ENCODE assay signal across 11 cellular contexts in the genomic region with DNA sequence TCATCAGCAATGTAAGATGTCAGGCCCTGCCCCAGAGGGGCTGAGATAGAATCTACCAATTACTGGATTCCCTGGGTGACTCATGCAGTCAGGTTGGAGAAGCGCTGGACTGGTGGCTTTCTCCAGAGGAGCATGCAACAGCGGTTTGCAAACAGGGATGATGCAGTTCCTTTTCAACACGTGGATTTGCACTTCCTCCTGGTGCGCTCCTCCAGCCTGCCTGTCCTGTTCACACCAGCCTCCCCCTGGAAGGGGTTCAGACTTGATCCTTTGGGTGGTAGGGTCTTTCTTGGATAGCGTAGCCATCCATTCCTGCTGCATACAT.
A peak's percentile ranks its signal among the peaks of the same experiment; 100 is the strongest.
DNase-seq lines count a peak whose midpoint lies in the region; ATAC-seq and TF ChIP-seq lines count a peak whose summit lies in the region.
"Had no signal": no experiment of that assay in that cellular context is flagged by ENCODE, and none has a peak within 500 bp of the region (broad histone marks: within the 10 kb centered on the region; RNA-seq: fewer than 3 reads in every experiment).

No MANE protein-coding gene starts in this region.

- H3K4me1 ChIP-seq in HEK293 (ENCODE audit: control insufficient read depth, insufficient read depth, low read length) (peaks cover 5% of the 10 kb centered on the region; the same call in 1 of the 2 replicates), SK-N-SH (ENCODE audit: control insufficient read depth in 1 of 2, insufficient read depth in 2 of 2, low read depth in 1 of 2, low read length in 1 of 2) (peaks cover 6 to 19% of the 10 kb centered on the region in 2 experiments; a peak in 2 of 4 replicates)

- ATAC-seq in HG02973 (IDR thresholded peaks at IDR 0.05; ENCODE audit: unreplicated experiment), result no peak
- ATAC-seq: GM12878 had no signal

- no peak overlapping the region for H3K9ac ChIP-seq in SK-N-SH

- H3K9me3 Mint-ChIP-seq in activated CD4-positive, alpha-beta T cell treated with anti-CD3 and anti-CD28 coated beads, Interleukin-2, amount 10 ng/mL, durations not matched to agents 7 days and 5 days, result no peaks in the 10 kb centered on the region

- no peaks in the 10 kb centered on the region for H3K36me3 Mint-ChIP-seq in activated CD4-positive, alpha-beta T cell treated with anti-CD3 and anti-CD28 coated beads, Interleukin-2, amount 10 ng/mL, durations not matched to agents 7 days and 5 days (ENCODE audit: low read depth)

- DNase-seq in A172 (ENCODE audit: low spot score), result peak; percentile 70
- DNase-seq in SK-N-SH, result peak; percentile 68
- DNase-seq in kidney tubule cell (ENCODE audit: low spot score), result peak; percentile 88
- DNase-seq in GDM1 (lab: John Stamatoyannopoulos, UW), result no peak
- DNase-seq in GM13977 (ENCODE audit: low spot score), result no peak
- no peak for DNase-seq in activated CD4-positive, alpha-beta T cell treated with anti-CD3 and anti-CD28 coated beads, Interleukin-2, amount 10 ng/mL, durations not matched to agents 7 days and 5 days
- DNase-seq: WERI-Rb-1 had no signal

- no peaks in the 10 kb centered on the region for H3K9me2 ChIP-seq in SK-N-SH

- no peak overlapping the region for H3K27ac Mint-ChIP-seq in activated CD4-positive, alpha-beta T cell treated with anti-CD3 and anti-CD28 coated beads, Interleukin-2, amount 10 ng/mL, durations not matched to agents 7 days and 5 days

- H3K27ac ChIP-seq in HEK293 (ENCODE audit: extremely low read depth, low read depth, low read length) (no peak overlapping the region), SK-N-SH (ENCODE audit: low read depth in 2 of 2, low read length in 1 of 2) (peak overlapping the region in 1 of 2 experiments; percentile 32; a peak in 1 of 4 replicates)
- H3K27ac ChIP-seq: WERI-Rb-1 had no signal

- in situ Hi-C loops in GM13977 (cut with MboI; ENCODE audit: low pct_unique_long_range_greater_than_20kb, low sequenced_read_pairs, unreplicated experiment), result no loop called here

- no peaks in the 10 kb centered on the region for H4K20me1 ChIP-seq in SK-N-SH (ENCODE audit: insufficient read depth)

- H3K36me3 ChIP-seq in HEK293 (ENCODE audit: control insufficient read depth in 2 of 2, insufficient read depth in 1 of 2, low read length in 2 of 2), result no peaks in the 10 kb centered on the region
- no peaks in the 10 kb centered on the region for H3K36me3 ChIP-seq in SK-N-SH (replicated peaks in 1 of 2; ENCODE audit: control insufficient read depth in 1 of 2, insufficient read depth in 2 of 2, low read length in 1 of 2)
- H3K36me3 ChIP-seq: WERI-Rb-1 had no signal

- H3K4me3 Mint-ChIP-seq in activated CD4-positive, alpha-beta T cell treated with anti-CD3 and anti-CD28 coated beads, Interleukin-2, amount 10 ng/mL, durations not matched to agents 7 days and 5 days, result no peak overlapping the region

- H3K4me2 ChIP-seq in SK-N-SH, result peak overlapping the region; percentile 53; the same call in 1 of the 2 replicates

- no peaks in the 10 kb centered on the region for H3K4me1 Mint-ChIP-seq in activated CD4-positive, alpha-beta T cell treated with anti-CD3 and anti-CD28 coated beads, Interleukin-2, amount 10 ng/mL, durations not matched to agents 7 days and 5 days

- TF ChIP-seq EP300 in SK-N-SH (IDR thresholded peaks at IDR 0.05; ENCODE audit: borderline replicate concordance in 1 of 2, low read depth in 1 of 2, low read length in 1 of 2), result no peak; a peak in 1 of 4 replicates

- POLR2A ChIA-PET in HEK293 (lab: Yijun Ruan, JAX) (interaction anchor here (0.9 kb wide), 1 partner anchor 20 kb away, joined by 3 read pairs; no protein-coding TSS in a partner anchor), SK-N-SH (lab: Yijun Ruan, JAX) (no interaction called here)
- POLR2A ChIA-PET in activated CD4-positive, alpha-beta T cell treated with anti-CD3 and anti-CD28 coated beads, Interleukin-2, amount 10 ng/mL, durations not matched to agents 7 days and 5 days (lab: Charles Lee), result no interaction called here

- no peaks in the 10 kb centered on the region for H3K9me3 ChIP-seq in HEK293 (ENCODE audit: control insufficient read depth, insufficient read depth, low read depth, low read length)
- no peaks in the 10 kb centered on the region for H3K9me3 ChIP-seq in SK-N-SH

- no peak for TF ChIP-seq RAD21 in SK-N-SH (IDR thresholded peaks at IDR 0.05; ENCODE audit: low read length)

- peaks cover 15% of the 10 kb centered on the region for H3F3A ChIP-seq in SK-N-SH (replicated peaks; ENCODE audit: insufficient read depth)

- peaks cover 4% of the 10 kb centered on the region for H3K27me3 Mint-ChIP-seq in activated CD4-positive, alpha-beta T cell treated with anti-CD3 and anti-CD28 coated beads, Interleukin-2, amount 10 ng/mL, durations not matched to agents 7 days and 5 days

- 33% methylated on average over 3 of the region's 5 CpGs for WGBS in SK-N-SH (ENCODE audit: low lambda C conversion rate)

- CTCF ChIA-PET in HEK293 (lab: Yijun Ruan, JAX), result interaction anchor here (0.7 to 0.9 kb wide), 2 partner anchors 21 to 562 kb away, joined by 3 to 4 read pairs; no protein-coding TSS in a partner anchor
- CTCF ChIA-PET in SK-N-SH (lab: Yijun Ruan, JAX), result interaction anchor here (0.9 to 1.5 kb wide), 4 partner anchors 11 to 119 kb away, joined by 3 to 5 read pairs (median 3); no protein-coding TSS in a partner anchor
- CTCF ChIA-PET in activated CD4-positive, alpha-beta T cell treated with anti-CD3 and anti-CD28 coated beads, Interleukin-2, amount 10 ng/mL, durations not matched to agents 7 days and 5 days (lab: Charles Lee), result no interaction called here

- no peak overlapping the region for H3K4me3 ChIP-seq in HEK293 (ENCODE audit: low read depth, low read length)
- H3K4me3 ChIP-seq in SK-N-SH (ENCODE audit: low read depth in 2 of 2, low read length in 1 of 2), result no peak overlapping the region
- H3K4me3 ChIP-seq: GM12878, lung had no signal

- no peak overlapping the region; the same call in 1 of the 2 replicates for H2AFZ ChIP-seq in SK-N-SH (ENCODE audit: low read depth)

- TF ChIP-seq CTCF in HEK293 (tag by site-specific recombination; IDR thresholded peaks at IDR 0.05) (no peak), SK-N-SH (IDR thresholded peaks at IDR 0.05) (no peak), GM13977 (IDR thresholded peaks at IDR 0.05; ENCODE audit: extremely low read depth, insufficient read depth, missing control alignments) (no peak)

- no peaks in the 10 kb centered on the region for H3K79me2 ChIP-seq in SK-N-SH (ENCODE audit: insufficient read depth)

- H3K27me3 ChIP-seq in SK-N-SH (ENCODE audit: insufficient read depth), result no peaks in the 10 kb centered on the region

TF ChIP-seq in HEK293, 187 proteins besides CTCF, POLR2A, EP300 and RAD21 (continues in another document):
- TF ChIP-seq ZNF768 (tag by site-specific recombination; IDR thresholded peaks at IDR 0.05) (no peak), ZNF121 (tag by site-specific recombination; IDR thresholded peaks at IDR 0.05) (no peak), ZNF623 (tag by site-specific recombination; IDR thresholded peaks at IDR 0.05) (no peak), SCRT2 (tag by site-specific recombination; IDR thresholded peaks at IDR 0.05) (peak; percentile 96), ZEB2 (tag by site-specific recombination; IDR thresholded peaks at IDR 0.05) (no peak), ZNF112 (tag by site-specific recombination; IDR thresholded peaks at IDR 0.05) (no peak), ZNF404 (tag by site-specific recombination; IDR thresholded peaks at IDR 0.05) (no peak), ZNF76 (tag by site-specific recombination; IDR thresholded peaks at IDR 0.05; ENCODE audit: borderline replicate concordance, low read depth) (no peak), ZXDB (tag by site-specific recombination; IDR thresholded peaks at IDR 0.05) (no peak), ZNF16 (tag by site-specific recombination; IDR thresholded peaks at IDR 0.05; ENCODE audit: low read depth) (no peak)
- TF ChIP-seq, protein P1, sequence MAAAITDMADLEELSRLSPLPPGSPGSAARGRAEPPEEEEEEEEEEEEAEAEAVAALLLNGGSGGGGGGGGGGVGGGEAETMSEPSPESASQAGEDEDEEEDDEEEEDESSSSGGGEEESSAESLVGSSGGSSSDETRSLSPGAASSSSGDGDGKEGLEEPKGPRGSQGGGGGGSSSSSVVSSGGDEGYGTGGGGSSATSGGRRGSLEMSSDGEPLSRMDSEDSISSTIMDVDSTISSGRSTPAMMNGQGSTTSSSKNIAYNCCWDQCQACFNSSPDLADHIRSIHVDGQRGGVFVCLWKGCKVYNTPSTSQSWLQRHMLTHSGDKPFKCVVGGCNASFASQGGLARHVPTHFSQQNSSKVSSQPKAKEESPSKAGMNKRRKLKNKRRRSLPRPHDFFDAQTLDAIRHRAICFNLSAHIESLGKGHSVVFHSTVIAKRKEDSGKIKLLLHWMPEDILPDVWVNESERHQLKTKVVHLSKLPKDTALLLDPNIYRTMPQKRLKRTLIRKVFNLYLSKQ (tag by site-specific recombination; IDR thresholded peaks at IDR 0.05; ENCODE audit: borderline replicate concordance), result no peak

TF ChIP-seq in SK-N-SH, 30 proteins besides CTCF, POLR2A, EP300 and RAD21 (continues in another document):
- TF ChIP-seq YY1 (IDR thresholded peaks at IDR 0.05; ENCODE audit: low read depth), result no peak
- no peak for TF ChIP-seq NRF1 (IDR thresholded peaks at IDR 0.05; ENCODE audit: low read depth, low read length)
- TF ChIP-seq, protein P2, sequence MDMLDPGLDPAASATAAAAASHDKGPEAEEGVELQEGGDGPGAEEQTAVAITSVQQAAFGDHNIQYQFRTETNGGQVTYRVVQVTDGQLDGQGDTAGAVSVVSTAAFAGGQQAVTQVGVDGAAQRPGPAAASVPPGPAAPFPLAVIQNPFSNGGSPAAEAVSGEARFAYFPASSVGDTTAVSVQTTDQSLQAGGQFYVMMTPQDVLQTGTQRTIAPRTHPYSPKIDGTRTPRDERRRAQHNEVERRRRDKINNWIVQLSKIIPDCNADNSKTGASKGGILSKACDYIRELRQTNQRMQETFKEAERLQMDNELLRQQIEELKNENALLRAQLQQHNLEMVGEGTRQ (IDR thresholded peaks at IDR 0.05; ENCODE audit: borderline replicate concordance, low read depth, low read length), result no peak
- TF ChIP-seq SMC3 (IDR thresholded peaks at IDR 0.05; ENCODE audit: low read depth, low read length), result no peak; the same call in 1 of the 2 replicates
- TF ChIP-seq SIN3A (IDR thresholded peaks at IDR 0.05; ENCODE audit: borderline replicate concordance, low read depth, low read length), result no peak
- no peak for TF ChIP-seq FOXM1 (IDR thresholded peaks at IDR 0.05; ENCODE audit: low read depth)

Comparison
In these comparisons a context has a peak if more than half of its experiments do, and no peak if none do; other contexts are left out.
1. DNase-seq: peak in A172 (single experiment), SK-N-SH (single experiment) and kidney tubule cell (single experiment); none in GDM1 (single experiment), GM13977 (single experiment) and activated CD4-positive, alpha-beta T cell treated with anti-CD3 and anti-CD28 coated beads, Interleukin-2, amount 10 ng/mL, durations not matched to agents 7 days and 5 days (single experiment).